In the genomic region with DNA sequence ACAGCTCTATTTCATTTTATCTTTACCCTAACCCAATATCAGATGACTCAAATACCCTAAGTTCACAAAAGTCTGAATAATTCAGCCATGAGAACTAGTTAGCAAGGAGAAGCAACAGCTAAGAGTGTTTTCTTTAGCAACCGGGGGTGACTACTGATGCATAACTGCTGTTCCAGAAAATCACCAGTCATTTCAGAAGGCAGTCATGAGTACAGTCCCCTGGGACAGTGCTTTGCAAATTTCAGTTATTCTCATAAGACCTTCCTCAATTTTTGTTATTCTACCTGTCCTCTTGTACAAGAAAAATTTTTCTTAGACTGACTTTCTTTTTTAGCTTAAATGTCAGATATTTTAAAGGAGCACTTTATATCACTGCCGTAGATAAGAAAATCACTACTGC, we compare ENCODE assay signal across 10 cellular contexts. TPM values are rescaled to one million over a fixed set of nuclear protein-coding genes. Genes with fewer than 3 reads are reported as not detected.
DNase-seq lines count a peak whose midpoint lies in the region; ATAC-seq and TF ChIP-seq lines count a peak whose summit lies in the region.
"Had no signal": no experiment of that assay in that cellular context is flagged by ENCODE, and none has a peak within 500 bp of the region (broad histone marks: within the 10 kb centered on the region; RNA-seq: fewer than 3 reads in every experiment).

No MANE protein-coding gene starts in this region.

- no peak for DNase-seq in activated naive CD8-positive, alpha-beta T cell treated with anti-CD3 and anti-CD28 coated beads, Interleukin-2, amount 50 U/mL, for 24 hours
- DNase-seq in activated naive CD8-positive, alpha-beta T cell treated with anti-CD3 and anti-CD28 coated beads for 36 hours: no peak
- DNase-seq in T-helper 17 cell: no peak
- no peak for DNase-seq in upper lobe of left lung
- DNase-seq in activated CD4-positive, alpha-beta T cell treated with anti-CD3 and anti-CD28 coated beads for 4 hours: no peak
- DNase-seq in caudate nucleus (lab: John Stamatoyannopoulos, UW): no peak
- DNase-seq in T-helper 2 cell treated with Interferon-gamma antibody and Interleukin-4, amounts not matched to agents 5 μg/mL and 100 μg/mL, for 36 hours (ENCODE audit: low spot score): no peak
- DNase-seq: activated effector memory CD4-positive, alpha-beta T cell treated with Interleukin-2 at 50 U/mL for 16 hours; immature natural killer cell had no signal

- no peaks in the 10 kb centered on the region for H3K4me1 ChIP-seq in upper lobe of left lung

- peak overlapping the region; percentile 10 for H3K4me3 Mint-ChIP-seq in activated naive CD8-positive, alpha-beta T cell treated with anti-CD3 and anti-CD28 coated beads, Interleukin-2, amount 50 U/mL, for 24 hours
- H3K4me3 Mint-ChIP-seq in activated naive CD8-positive, alpha-beta T cell treated with anti-CD3 and anti-CD28 coated beads for 36 hours: no peak overlapping the region
- no peak overlapping the region for H3K4me3 Mint-ChIP-seq in T-helper 17 cell
- no peak overlapping the region for H3K4me3 Mint-ChIP-seq in T-helper 2 cell treated with Interferon-gamma antibody and Interleukin-4, amounts not matched to agents 5 μg/mL and 100 μg/mL, for 36 hours
- H3K4me3 Mint-ChIP-seq: immature natural killer cell had no signal

- H3K27me3 ChIP-seq in upper lobe of left lung: no peaks in the 10 kb centered on the region

- no peak for TF ChIP-seq POLR2A in upper lobe of left lung (IDR thresholded peaks at IDR 0.05)

- no peak for TF ChIP-seq CTCF in upper lobe of left lung (IDR thresholded peaks at IDR 0.05)

- peak overlapping the region; percentile 79 for H3K27ac Mint-ChIP-seq in activated naive CD8-positive, alpha-beta T cell treated with anti-CD3 and anti-CD28 coated beads, Interleukin-2, amount 50 U/mL, for 24 hours
- no peak overlapping the region for H3K27ac Mint-ChIP-seq in activated naive CD8-positive, alpha-beta T cell treated with anti-CD3 and anti-CD28 coated beads for 36 hours
- no peak overlapping the region for H3K27ac Mint-ChIP-seq in T-helper 17 cell
- H3K27ac Mint-ChIP-seq in T-helper 2 cell treated with Interferon-gamma antibody and Interleukin-4, amounts not matched to agents 5 μg/mL and 100 μg/mL, for 36 hours: no peak overlapping the region
- H3K27ac Mint-ChIP-seq: immature natural killer cell had no signal

- H3K4me3 ChIP-seq in upper lobe of left lung: peak overlapping the region in 3 of 4 donors; percentile 4 to 32 (median 9)

- peak overlapping the region in 2 of 4 donors; percentile 35 to 61 for H3K27ac ChIP-seq in upper lobe of left lung
- H3K27ac ChIP-seq in caudate nucleus (ENCODE audit: low read depth, low read length): no peak overlapping the region

- H3K27me3 Mint-ChIP-seq in activated naive CD8-positive, alpha-beta T cell treated with anti-CD3 and anti-CD28 coated beads, Interleukin-2, amount 50 U/mL, for 24 hours: no peaks in the 10 kb centered on the region
- H3K27me3 Mint-ChIP-seq in activated naive CD8-positive, alpha-beta T cell treated with anti-CD3 and anti-CD28 coated beads for 36 hours: peaks cover 3% of the 10 kb centered on the region
- peaks cover 7% of the 10 kb centered on the region for H3K27me3 Mint-ChIP-seq in T-helper 17 cell
- peaks cover 7% of the 10 kb centered on the region for H3K27me3 Mint-ChIP-seq in T-helper 2 cell treated with Interferon-gamma antibody and Interleukin-4, amounts not matched to agents 5 μg/mL and 100 μg/mL, for 36 hours (ENCODE audit: low read depth)

- TF ChIP-seq EP300 in upper lobe of left lung (IDR thresholded peaks at IDR 0.05): no peak

- 50 to 59% methylated on average over 2 of the region's 2 CpGs for WGBS in upper lobe of left lung, 2 donors

- H3K9me3 Mint-ChIP-seq in activated naive CD8-positive, alpha-beta T cell treated with anti-CD3 and anti-CD28 coated beads, Interleukin-2, amount 50 U/mL, for 24 hours: no peaks in the 10 kb centered on the region
- H3K9me3 Mint-ChIP-seq in activated naive CD8-positive, alpha-beta T cell treated with anti-CD3 and anti-CD28 coated beads for 36 hours: no peaks in the 10 kb centered on the region
- H3K9me3 Mint-ChIP-seq in T-helper 2 cell treated with Interferon-gamma antibody and Interleukin-4, amounts not matched to agents 5 μg/mL and 100 μg/mL, for 36 hours: no peaks in the 10 kb centered on the region

- no peaks in the 10 kb centered on the region for H3K36me3 ChIP-seq in upper lobe of left lung

- H3K9me3 ChIP-seq in T-helper 17 cell (ENCODE audit: control insufficient read depth, low read length, poor library complexity, severe bottlenecking) (no peaks in the 10 kb centered on the region), upper lobe of left lung (no peaks in the 10 kb centered on the region)

- peak; percentile 15 for ATAC-seq in activated naive CD8-positive, alpha-beta T cell treated with anti-CD3 and anti-CD28 coated beads, Interleukin-2, amount 50 U/mL, for 24 hours
- ATAC-seq in HG03095 (IDR thresholded peaks at IDR 0.05; ENCODE audit: unreplicated experiment): peak; percentile 99
- peak; percentile 60 for ATAC-seq in T-helper 17 cell
- ATAC-seq in upper lobe of left lung (ENCODE audit: low FRiP score in 2 of 2): no peak

- peaks cover 10% of the 10 kb centered on the region for H3K4me1 Mint-ChIP-seq in activated naive CD8-positive, alpha-beta T cell treated with anti-CD3 and anti-CD28 coated beads, Interleukin-2, amount 50 U/mL, for 24 hours
- no peaks in the 10 kb centered on the region for H3K4me1 Mint-ChIP-seq in activated naive CD8-positive, alpha-beta T cell treated with anti-CD3 and anti-CD28 coated beads for 36 hours
- peaks cover 5% of the 10 kb centered on the region for H3K4me1 Mint-ChIP-seq in T-helper 17 cell
- H3K4me1 Mint-ChIP-seq in T-helper 2 cell treated with Interferon-gamma antibody and Interleukin-4, amounts not matched to agents 5 μg/mL and 100 μg/mL, for 36 hours (ENCODE audit: low read depth): peaks cover 4% of the 10 kb centered on the region
- H3K4me1 Mint-ChIP-seq: immature natural killer cell had no signal

- peaks cover 1% of the 10 kb centered on the region for H3K36me3 Mint-ChIP-seq in activated naive CD8-positive, alpha-beta T cell treated with anti-CD3 and anti-CD28 coated beads, Interleukin-2, amount 50 U/mL, for 24 hours (ENCODE audit: low read depth)
- H3K36me3 Mint-ChIP-seq in activated naive CD8-positive, alpha-beta T cell treated with anti-CD3 and anti-CD28 coated beads for 36 hours: no peaks in the 10 kb centered on the region
- H3K36me3 Mint-ChIP-seq in T-helper 17 cell (ENCODE audit: low read depth): peaks cover 2% of the 10 kb centered on the region
- no peaks in the 10 kb centered on the region for H3K36me3 Mint-ChIP-seq in T-helper 2 cell treated with Interferon-gamma antibody and Interleukin-4, amounts not matched to agents 5 μg/mL and 100 μg/mL, for 36 hours (ENCODE audit: low read depth)

RNA-seq across cellular contexts. Expression of gene BANK1, which starts 16.4 kb away (rescaled TPM):
- 1 to 10 TPM; 1.3 to 1.6 TPM for total RNA-seq in activated naive CD8-positive, alpha-beta T cell treated with anti-CD3 and anti-CD28 coated beads for 36 hours
- total RNA-seq in T-helper 17 cell (10 to 100 TPM in 1 of 2 donors, 1 to 10 TPM in 1; 2.8 to 11.9 TPM), upper lobe of left lung (10 to 100 TPM in 3 of 6 donors, 1 to 10 TPM in 3; 7.6 to 29.3 (median 11.4) TPM)

Comparison
In these comparisons a context has a peak if more than half of its experiments do, and no peak if none do; other contexts are left out.
1. ATAC-seq: peak in activated naive CD8-positive, alpha-beta T cell treated with anti-CD3 and anti-CD28 coated beads, Interleukin-2, amount 50 U/mL, for 24 hours (single experiment), HG03095 (single experiment) and T-helper 17 cell (single experiment); none in upper lobe of left lung (0 of 2).